17 cellular contexts compared by ENCODE assay signal in the genomic region with DNA sequence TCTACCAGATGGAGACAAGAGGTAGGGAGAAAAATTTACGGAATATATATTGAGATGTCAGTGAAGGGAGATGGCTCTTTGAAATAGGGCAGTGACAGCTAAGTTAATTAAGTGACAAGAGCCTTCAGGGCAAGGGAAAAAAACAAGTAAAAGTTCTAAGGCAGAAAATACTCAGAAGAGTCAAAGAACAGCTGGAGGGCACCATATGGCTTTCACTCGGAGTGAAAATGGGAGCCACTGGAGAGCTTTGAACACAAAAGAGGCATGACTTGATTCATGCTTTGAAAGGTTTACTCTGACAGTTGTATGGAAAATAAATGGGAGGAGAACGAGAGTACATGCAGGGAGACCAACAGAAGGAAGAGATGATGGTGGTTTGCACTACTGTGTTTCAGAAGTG.
DNase-seq lines count a peak whose midpoint lies in the region; ATAC-seq and TF ChIP-seq lines count a peak whose summit lies in the region.
"Had no signal": no experiment of that assay in that cellular context is flagged by ENCODE, and none has a peak within 500 bp of the region (broad histone marks: within the 10 kb centered on the region; RNA-seq: fewer than 3 reads in every experiment).

No MANE protein-coding gene starts in this region.

- intact Hi-C loops in activated T-helper 2 cell treated with anti-CD3 and anti-CD28 coated beads, Interferon-gamma antibody, Interleukin-2, Interleukin-4, amounts not matched to agents 10 μg/mL and 5 μg/mL and 100 μg/mL, durations not matched to agents 14 hours and 24 hours and 36 hours (cut with micrococcal nuclease) = no loop called here

- H3K27ac Mint-ChIP-seq in glutamatergic neuron (ENCODE audit: unreplicated experiment) (peak overlapping the region; percentile 89), type B pancreatic cell (no peak overlapping the region)
- H3K27ac Mint-ChIP-seq in activated T-helper 2 cell treated with anti-CD3 and anti-CD28 coated beads, Interferon-gamma antibody, Interleukin-2, Interleukin-4, amounts not matched to agents 10 μg/mL and 5 μg/mL and 100 μg/mL, durations not matched to agents 14 hours and 24 hours and 36 hours = no peak overlapping the region
- H3K27ac Mint-ChIP-seq: T-cell had no signal

- H3K4me1 Mint-ChIP-seq in glutamatergic neuron (ENCODE audit: low read depth, unreplicated experiment) (peaks cover 20% of the 10 kb centered on the region), type B pancreatic cell (ENCODE audit: unreplicated experiment) (peaks cover 11% of the 10 kb centered on the region)
- H3K4me1 Mint-ChIP-seq in activated T-helper 2 cell treated with anti-CD3 and anti-CD28 coated beads, Interferon-gamma antibody, Interleukin-2, Interleukin-4, amounts not matched to agents 10 μg/mL and 5 μg/mL and 100 μg/mL, durations not matched to agents 14 hours and 24 hours and 36 hours (ENCODE audit: low read depth) = no peaks in the 10 kb centered on the region
- H3K4me1 Mint-ChIP-seq: T-cell had no signal

- TF ChIP-seq CTCF in glutamatergic neuron (IDR thresholded peaks at IDR 0.05; ENCODE audit: partially characterized antibody, unreplicated experiment) (no peak), type B pancreatic cell (conservative IDR thresholded peaks at IDR 0.05) (no peak)

- no peak for ATAC-seq in GM21447 (IDR thresholded peaks at IDR 0.05; ENCODE audit: unreplicated experiment)
- ATAC-seq: HCT116, T-cell had no signal

- peak overlapping the region; percentile 36 for H3K4me3 Mint-ChIP-seq in glutamatergic neuron (ENCODE audit: unreplicated experiment)
- peak overlapping the region; percentile 1 for H3K4me3 Mint-ChIP-seq in type B pancreatic cell
- no peak overlapping the region for H3K4me3 Mint-ChIP-seq in activated T-helper 2 cell treated with anti-CD3 and anti-CD28 coated beads, Interferon-gamma antibody, Interleukin-2, Interleukin-4, amounts not matched to agents 10 μg/mL and 5 μg/mL and 100 μg/mL, durations not matched to agents 14 hours and 24 hours and 36 hours (ENCODE audit: low read depth)
- H3K4me3 Mint-ChIP-seq: T-cell had no signal

- peaks cover 4% of the 10 kb centered on the region for H3K9me3 Mint-ChIP-seq in glutamatergic neuron (ENCODE audit: unreplicated experiment)
- peaks cover 10% of the 10 kb centered on the region for H3K9me3 Mint-ChIP-seq in type B pancreatic cell
- H3K9me3 Mint-ChIP-seq in activated T-helper 2 cell treated with anti-CD3 and anti-CD28 coated beads, Interferon-gamma antibody, Interleukin-2, Interleukin-4, amounts not matched to agents 10 μg/mL and 5 μg/mL and 100 μg/mL, durations not matched to agents 14 hours and 24 hours and 36 hours = peaks cover 59% of the 10 kb centered on the region

- H3K36me3 Mint-ChIP-seq in glutamatergic neuron (ENCODE audit: unreplicated experiment) (no peaks in the 10 kb centered on the region), type B pancreatic cell (no peaks in the 10 kb centered on the region)
- no peaks in the 10 kb centered on the region for H3K36me3 Mint-ChIP-seq in activated T-helper 2 cell treated with anti-CD3 and anti-CD28 coated beads, Interferon-gamma antibody, Interleukin-2, Interleukin-4, amounts not matched to agents 10 μg/mL and 5 μg/mL and 100 μg/mL, durations not matched to agents 14 hours and 24 hours and 36 hours (ENCODE audit: low read depth)
- H3K36me3 Mint-ChIP-seq: T-cell had no signal

- DNase-seq in NCI-H345 (lab: John Stamatoyannopoulos, UW) (peak; percentile 51), NCI-H345 treated with DMSO at 0.1 percent for 48 hours (lab: John Stamatoyannopoulos, UW; ENCODE audit: unreplicated experiment) (no peak), NCI-H524 (lab: John Stamatoyannopoulos, UW) (peak; percentile 95 to 98), glutamatergic neuron (no peak), type B pancreatic cell (ENCODE audit: extremely low spot score, unreplicated experiment) (no peak), 8988T (no peak)
- no peak for DNase-seq in activated T-helper 2 cell treated with anti-CD3 and anti-CD28 coated beads, Interferon-gamma antibody, Interleukin-2, Interleukin-4, amounts not matched to agents 10 μg/mL and 5 μg/mL and 100 μg/mL, durations not matched to agents 14 hours and 24 hours and 36 hours (ENCODE audit: low spot score)
- DNase-seq: DMS79, KG1, NCI-H1092 treated with DMSO at 0.1 percent for 48 hours, NCI-H2081 treated with DMSO at 0.1 percent for 48 hours, NCI-H774, Peyer's patch, SJCRH30, T-cell had no signal

- H3K27me3 Mint-ChIP-seq in glutamatergic neuron (ENCODE audit: unreplicated experiment) (peaks cover 3% of the 10 kb centered on the region), type B pancreatic cell (no peaks in the 10 kb centered on the region)
- no peaks in the 10 kb centered on the region for H3K27me3 Mint-ChIP-seq in activated T-helper 2 cell treated with anti-CD3 and anti-CD28 coated beads, Interferon-gamma antibody, Interleukin-2, Interleukin-4, amounts not matched to agents 10 μg/mL and 5 μg/mL and 100 μg/mL, durations not matched to agents 14 hours and 24 hours and 36 hours (ENCODE audit: low read depth)
- H3K27me3 Mint-ChIP-seq: T-cell had no signal

Comparison
In these comparisons a context has a peak if more than half of its experiments do, and no peak if none do; other contexts are left out.
1. DNase-seq: peak in NCI-H345 (single experiment) and NCI-H524 (2 of 2); none in NCI-H345 treated with DMSO at 0.1 percent for 48 hours (single experiment), glutamatergic neuron (single experiment), type B pancreatic cell (single experiment), activated T-helper 2 cell treated with anti-CD3 and anti-CD28 coated beads, Interferon-gamma antibody, Interleukin-2, Interleukin-4, amounts not matched to agents 10 μg/mL and 5 μg/mL and 100 μg/mL, durations not matched to agents 14 hours and 24 hours and 36 hours (single experiment) and 8988T (single experiment).